ENCODE assay signal across 9 cellular contexts in genomic region chr10:131997366-131998049, GRCh38. TPM values are rescaled to one million over a fixed set of nuclear protein-coding genes. Genes with fewer than 3 reads are reported as not detected.
DNase-seq lines count a peak whose midpoint lies in the region; ATAC-seq lines count a peak whose summit lies in the region.
"Had no signal": no experiment of that assay in that cellular context is flagged by ENCODE, and none has a peak within 500 bp of the region (broad histone marks: within the 10 kb centered on the region; RNA-seq: fewer than 3 reads in every experiment).

No MANE protein-coding gene starts in this region.

- no peak for ATAC-seq in HG02970 (IDR thresholded peaks at IDR 0.05; ENCODE audit: low FRiP score, unreplicated experiment)
- no peak for ATAC-seq in natural killer cell treated with Interleukin-12 subunit alpha and Interleukin-12 subunit beta and Interleukin-15 and Interleukin-18, amount 100 ng/mL, for 72 hours
- ATAC-seq: SK-N-SH treated with all-trans-retinoic acid at 6 μM for 48 hours had no signal

- peak; percentile 91 for DNase-seq in EH (ENCODE audit: low read depth)
- DNase-seq in SHP77 (lab: John Stamatoyannopoulos, UW): peak; percentile 6 to 19
- peak; percentile 26 for DNase-seq in globus pallidus (ENCODE audit: low spot score)
- peak; percentile 33 for DNase-seq in retina
- no peak for DNase-seq in middle frontal gyrus (ENCODE audit: extremely low spot score, low spot score)
- no peak for DNase-seq in T-helper 1 cell
- DNase-seq in natural killer cell treated with Interleukin-12 subunit alpha and Interleukin-12 subunit beta and Interleukin-15 and Interleukin-18, amount 100 ng/mL, for 72 hours (ENCODE audit: low spot score): no peak

- no peaks in the 10 kb centered on the region for H3K4me1 Mint-ChIP-seq in natural killer cell treated with Interleukin-12 subunit alpha and Interleukin-12 subunit beta and Interleukin-15 and Interleukin-18, amount 100 ng/mL, for 72 hours (ENCODE audit: low read depth in 2 of 2)

- H3K27me3 Mint-ChIP-seq in natural killer cell treated with Interleukin-12 subunit alpha and Interleukin-12 subunit beta and Interleukin-15 and Interleukin-18, amount 100 ng/mL, for 72 hours: no peaks in the 10 kb centered on the region

- H3K27ac Mint-ChIP-seq in natural killer cell treated with Interleukin-12 subunit alpha and Interleukin-12 subunit beta and Interleukin-15 and Interleukin-18, amount 100 ng/mL, for 72 hours: no peak overlapping the region

- H3K4me3 Mint-ChIP-seq in natural killer cell treated with Interleukin-12 subunit alpha and Interleukin-12 subunit beta and Interleukin-15 and Interleukin-18, amount 100 ng/mL, for 72 hours: no peak overlapping the region

- no peaks in the 10 kb centered on the region for H3K36me3 Mint-ChIP-seq in natural killer cell treated with Interleukin-12 subunit alpha and Interleukin-12 subunit beta and Interleukin-15 and Interleukin-18, amount 100 ng/mL, for 72 hours

- no peaks in the 10 kb centered on the region for H3K9me3 Mint-ChIP-seq in natural killer cell treated with Interleukin-12 subunit alpha and Interleukin-12 subunit beta and Interleukin-15 and Interleukin-18, amount 100 ng/mL, for 72 hours

RNA-seq across cellular contexts. Expression of gene BNIP3, which starts 15.8 kb away (rescaled TPM):
- 10 to 100 TPM; 20.5 to 82.2 TPM for total RNA-seq in natural killer cell treated with Interleukin-12 subunit alpha and Interleukin-12 subunit beta and Interleukin-15 and Interleukin-18, amount 100 ng/mL, for 72 hours

Comparison
In these comparisons a context has a peak if more than half of its experiments do, and no peak if none do; other contexts are left out.
1. DNase-seq: peak in EH (single experiment), SHP77 (2 of 2), globus pallidus (single experiment) and retina (single experiment); none in middle frontal gyrus (single experiment), T-helper 1 cell (0 of 5) and natural killer cell treated with Interleukin-12 subunit alpha and Interleukin-12 subunit beta and Interleukin-15 and Interleukin-18, amount 100 ng/mL, for 72 hours (single experiment).